8 cellular contexts compared by ENCODE assay signal in genomic region chr7:118080947-118081346, GRCh38.
DNase-seq lines count a peak whose midpoint lies in the region; ATAC-seq and TF ChIP-seq lines count a peak whose summit lies in the region.

No MANE protein-coding gene starts in this region.

- H3K9me3 Mint-ChIP-seq in endothelial cell (ENCODE audit: unreplicated experiment): no peaks in the 10 kb centered on the region

- no peaks in the 10 kb centered on the region for H3K27me3 Mint-ChIP-seq in endothelial cell (ENCODE audit: unreplicated experiment)

- no peak overlapping the region for H3K27ac Mint-ChIP-seq in endothelial cell (ENCODE audit: unreplicated experiment)

- in situ Hi-C loops in ACHN (cut with HindIII; ENCODE audit: low pct_ligation_motif_present, low pct_unique_long_range_greater_than_20kb, low sequenced_read_pairs): no loop called here

- H3K4me1 Mint-ChIP-seq in endothelial cell (ENCODE audit: unreplicated experiment): peaks cover 4% of the 10 kb centered on the region

- no peak for TF ChIP-seq CTCF in endothelial cell (IDR thresholded peaks at IDR 0.05; ENCODE audit: unreplicated experiment)

- ATAC-seq in GM19395 (IDR thresholded peaks at IDR 0.05; ENCODE audit: unreplicated experiment): peak; percentile 79
- peak; percentile 96 for ATAC-seq in HG03342 (IDR thresholded peaks at IDR 0.05; ENCODE audit: unreplicated experiment)

- no CpG with 5 or more reads among the region's 3 CpGs for WGBS in iPS DF 6.9 (ENCODE audit: insufficient coverage, insufficient read length)

- H3K27me3 ChIP-seq in iPS DF 6.9 (ENCODE audit: control insufficient read depth, insufficient read depth, low read length): no peaks in the 10 kb centered on the region

- no peaks in the 10 kb centered on the region for H3K9me3 ChIP-seq in iPS DF 6.9 (ENCODE audit: control insufficient read depth, insufficient read depth, low read length)

- H3K27ac ChIP-seq in iPS DF 6.9 (ENCODE audit: low read length): no peak overlapping the region

- H3K36me3 Mint-ChIP-seq in endothelial cell (ENCODE audit: low read depth, unreplicated experiment): no peaks in the 10 kb centered on the region

- H3K4me3 ChIP-seq in iPS DF 6.9 (ENCODE audit: low read length): no peak overlapping the region

- DNase-seq in ACHN (peak; percentile 89), iPS DF 6.9 (ENCODE audit: low read depth, low spot score) (peak; percentile 11), hippocampal formation (lab: John Stamatoyannopoulos, UW) (no peak), endothelial cell (ENCODE audit: low spot score) (no peak), NCI-H510A treated with DMSO at 0.1 percent for 48 hours (lab: John Stamatoyannopoulos, UW) (no peak)
- peak; percentile 4 to 5 for DNase-seq in activated CD4-positive, alpha-beta T cell treated with anti-CD3 and anti-CD28 coated beads for 4 hours

- no peaks in the 10 kb centered on the region for H3K36me3 ChIP-seq in iPS DF 6.9 (ENCODE audit: control insufficient read depth, insufficient read depth, low read length)

- H3K4me1 ChIP-seq in iPS DF 6.9 (ENCODE audit: control insufficient read depth, insufficient read depth, low read length): peaks cover 2% of the 10 kb centered on the region; the same call in 1 of the 2 replicates

- no peak overlapping the region for H3K4me3 Mint-ChIP-seq in endothelial cell (ENCODE audit: unreplicated experiment)

Comparison
In these comparisons a context has a peak if more than half of its experiments do, and no peak if none do; other contexts are left out.
1. DNase-seq: peak in ACHN (single experiment), activated CD4-positive, alpha-beta T cell treated with anti-CD3 and anti-CD28 coated beads for 4 hours (2 of 2) and iPS DF 6.9 (single experiment); none in hippocampal formation (0 of 2), endothelial cell (single experiment) and NCI-H510A treated with DMSO at 0.1 percent for 48 hours (single experiment).